In the genomic region with DNA sequence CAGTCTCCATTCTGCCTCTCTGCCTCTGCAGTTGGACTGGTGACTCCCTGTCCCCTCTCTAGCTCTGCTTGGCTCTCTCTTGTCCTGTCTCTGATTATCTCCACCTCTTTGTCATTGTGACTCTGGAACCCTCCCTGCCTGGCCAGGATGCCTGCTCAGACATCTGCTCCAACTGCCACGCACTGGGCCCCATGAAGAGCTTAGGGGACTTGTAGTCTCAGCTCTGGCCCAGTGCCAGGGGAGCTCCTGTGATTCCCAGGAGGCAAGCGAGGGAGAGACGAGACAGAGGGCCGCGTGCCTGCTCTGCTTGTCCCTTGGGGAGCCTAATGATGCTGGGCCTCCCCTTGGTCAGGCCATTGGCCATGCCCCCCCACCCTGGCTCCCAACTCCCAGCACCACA, we compare ENCODE assay signal across 11 cellular contexts. TPM values are rescaled to one million over a fixed set of nuclear protein-coding genes. Genes with fewer than 3 reads are reported as not detected.
DNase-seq lines count a peak whose midpoint lies in the region; ATAC-seq and TF ChIP-seq lines count a peak whose summit lies in the region.
"Had no signal": no experiment of that assay in that cellular context is flagged by ENCODE, and none has a peak within 500 bp of the region (broad histone marks: within the 10 kb centered on the region; RNA-seq: fewer than 3 reads in every experiment).

No MANE protein-coding gene starts in this region.

- H3K27ac ChIP-seq in A673 (ENCODE audit: low read depth, low read length, poor library complexity, severe bottlenecking): peak overlapping the region; percentile 11
- peak overlapping the region; percentile 69 for H3K27ac ChIP-seq in angular gyrus (ENCODE audit: low read depth, low read length)
- peak overlapping the region; percentile 37 to 92 for H3K27ac ChIP-seq in lung (ENCODE audit: low read depth in 1 of 2, low read length in 1 of 2)

- H3K4me1 ChIP-seq in A673 (ENCODE audit: insufficient read depth, low read length, poor library complexity, severe bottlenecking) (peaks cover 10% of the 10 kb centered on the region), lung (ENCODE audit: control insufficient read depth in 2 of 2, insufficient read depth in 2 of 2, low read length in 2 of 2) (peaks cover 20 to 36% of the 10 kb centered on the region in 2 donors)

- ATAC-seq in lung (ENCODE audit: insufficient read depth, low FRiP score): no peak

- peak; percentile 75 for DNase-seq in A673 (ENCODE audit: low spot score)
- peak; percentile 50 for DNase-seq in NCI-H1694 treated with DMSO at 0.1 percent for 48 hours (lab: John Stamatoyannopoulos, UW)
- no peak for DNase-seq in lung (ENCODE audit: low spot score)
- no peak for DNase-seq in iPS-NIHi11 (ENCODE audit: low spot score)
- no peak for DNase-seq in activated effector memory CD4-positive, alpha-beta T cell treated with Interleukin-2 at 50 U/mL for 16 hours
- DNase-seq in HK-2 (ENCODE audit: unreplicated experiment): no peak
- no peak for DNase-seq in islet precursor cell
- DNase-seq: activated CD4-positive, alpha-beta T cell treated with anti-CD3 and anti-CD28 coated beads, Interleukin-2, amount 50 U/mL, for 4 hours; amniotic stem cell; small intestine had no signal

- POLR2A ChIA-PET in A673 (lab: Charles Lee; ENCODE audit: low non-redundant PET): no interaction called here

- no peaks in the 10 kb centered on the region for H3K9me3 ChIP-seq in A673 (ENCODE audit: low read depth, low read length, poor library complexity, severe bottlenecking)
- no peaks in the 10 kb centered on the region for H3K9me3 ChIP-seq in lung (ENCODE audit: control insufficient read depth in 2 of 2, insufficient read depth in 1 of 2, low read length in 1 of 2)

- H3K4me3 ChIP-seq in A673 (ENCODE audit: low read depth, low read length, poor library complexity, severe bottlenecking): no peak overlapping the region
- H3K4me3 ChIP-seq in lung: no peak overlapping the region

- BruUV-seq in A673 (replicated peaks; lab: Mats Ljungman, UMichigan): no TSS peak

- TF ChIP-seq CTCF in A673 (conservative IDR thresholded peaks at IDR 0.05; ENCODE audit: low read depth, low read length) (no peak), lung (IDR thresholded peaks at IDR 0.05; ENCODE audit: control extremely low read depth, extremely low read depth) (no peak)

- H3K27me3 ChIP-seq in A673 (replicated peaks; ENCODE audit: insufficient read depth, low read depth, low read length, poor library complexity) (no peaks in the 10 kb centered on the region), lung (ENCODE audit: control insufficient read depth, insufficient read depth) (no peaks in the 10 kb centered on the region)

- WGBS in lung, 2 donors: 67 to 82% methylated on average over 5 of the region's 5 CpGs

- CTCF ChIA-PET in A673 (lab: Charles Lee): no interaction called here

- H3K36me3 ChIP-seq in A673 (ENCODE audit: insufficient read depth, low read length, poor library complexity, severe bottlenecking): no peaks in the 10 kb centered on the region
- H3K36me3 ChIP-seq in lung (ENCODE audit: control insufficient read depth in 2 of 2, insufficient read depth in 2 of 2, low read length in 2 of 2): no peaks in the 10 kb centered on the region

- intact Hi-C loops in A673 (cut with micrococcal nuclease; ENCODE audit: unreplicated experiment): no loop called here

RNA-seq across cellular contexts. Expression of a gene that starts 26.2 kb away (rescaled TPM):
- total RNA-seq in A673 (2021) (613 and 624 TPM in 2 replicates), lung (100 to 1,000 TPM; 711 to 912 TPM)
- polyA plus RNA-seq in lung: 1,000 to 10,000 TPM; 1,556 to 2,402 TPM

RNA-seq across cellular contexts. Expression of a gene that starts 34.5 kb away (rescaled TPM):
- 17.2 and 20.1 TPM in 2 replicates for total RNA-seq in A673 (2021)
- 10 to 100 TPM; 16.5 to 36.2 TPM for total RNA-seq in lung
- polyA plus RNA-seq in lung: 10 to 100 TPM; 10.2 to 25.2 TPM

RNA-seq across cellular contexts. Expression of a gene that starts 38.5 kb away (rescaled TPM):
- total RNA-seq in A673 (2021) (6.4 and 9.3 TPM in 2 replicates), lung (10 to 100 TPM; 19.6 to 52.6 TPM)
- 10 to 100 TPM; 31.7 to 46.2 TPM for polyA plus RNA-seq in lung

RNA-seq across cellular contexts. Expression of a gene that starts 47.0 kb away (rescaled TPM):
- total RNA-seq in A673 (2021) (3.7 and 5.6 TPM in 2 replicates), lung (10 to 100 TPM in 1 of 2 donors, 1 to 10 TPM in 1; 7.2 to 24.5 TPM)
- 10 to 100 TPM; 19.1 to 62.8 TPM for polyA plus RNA-seq in lung

RNA-seq across cellular contexts. Expression of a gene that starts 48.0 kb away (rescaled TPM):
- total RNA-seq in A673 (2021) (7.3 and 11.4 TPM in 2 replicates), lung (10 to 100 TPM; 26.3 to 44.9 TPM)
- polyA plus RNA-seq in lung: 10 to 100 TPM; 37.5 to 88.1 TPM

Comparison
In these comparisons a context has a peak if more than half of its experiments do, and no peak if none do; other contexts are left out.
1. DNase-seq: peak in A673 (single experiment) and NCI-H1694 treated with DMSO at 0.1 percent for 48 hours (single experiment); none in lung (single experiment), iPS-NIHi11 (single experiment), activated effector memory CD4-positive, alpha-beta T cell treated with Interleukin-2 at 50 U/mL for 16 hours (single experiment), HK-2 (single experiment) and islet precursor cell (single experiment).
2. H3K27ac ChIP-seq: peak in every context shown above with its lines; median percentile 69 in angular gyrus; 64 in lung; 11 in A673.